ENCODE assay signal across 8 cellular contexts in genomic region chr12:92134638-92135274, GRCh38. TPM values are rescaled to one million over a fixed set of nuclear protein-coding genes. Genes with fewer than 3 reads are reported as not detected.
A peak's percentile ranks its signal among the peaks of the same experiment; 100 is the strongest.
DNase-seq lines count a peak whose midpoint lies in the region; ATAC-seq and TF ChIP-seq lines count a peak whose summit lies in the region.

No MANE protein-coding gene starts in this region.

- no peaks in the 10 kb centered on the region for H3K27me3 Mint-ChIP-seq in activated naive CD8-positive, alpha-beta T cell treated with anti-CD3 and anti-CD28 coated beads for 36 hours
- no peaks in the 10 kb centered on the region for H3K27me3 Mint-ChIP-seq in mesothelial cell of epicardium (ENCODE audit: low read depth)

- DNase-seq in AG08396 (ENCODE audit: low spot score) (peak; percentile 20), mesothelial cell of epicardium (ENCODE audit: low spot score in 2 of 2, unreplicated experiment in 2 of 2) (no peak), D341Med (ENCODE audit: low spot score) (no peak), NCI-H2107 (lab: John Stamatoyannopoulos, UW) (no peak)
- DNase-seq in activated naive CD8-positive, alpha-beta T cell treated with anti-CD3 and anti-CD28 coated beads for 36 hours: no peak

- TF ChIP-seq CTCF in mesothelial cell of epicardium (IDR thresholded peaks at IDR 0.05; ENCODE audit: unreplicated experiment): no peak

- peaks cover 62% of the 10 kb centered on the region for H3K36me3 Mint-ChIP-seq in activated naive CD8-positive, alpha-beta T cell treated with anti-CD3 and anti-CD28 coated beads for 36 hours
- H3K36me3 Mint-ChIP-seq in mesothelial cell of epicardium: peaks cover 3% of the 10 kb centered on the region

- H3K4me1 Mint-ChIP-seq in activated naive CD8-positive, alpha-beta T cell treated with anti-CD3 and anti-CD28 coated beads for 36 hours: peaks cover 86% of the 10 kb centered on the region
- peaks cover 74% of the 10 kb centered on the region for H3K4me1 Mint-ChIP-seq in mesothelial cell of epicardium

- H3K9me3 Mint-ChIP-seq in activated naive CD8-positive, alpha-beta T cell treated with anti-CD3 and anti-CD28 coated beads for 36 hours: no peaks in the 10 kb centered on the region
- no peaks in the 10 kb centered on the region for H3K9me3 Mint-ChIP-seq in mesothelial cell of epicardium

- ATAC-seq in HG02759 (IDR thresholded peaks at IDR 0.05; ENCODE audit: unreplicated experiment) (peak; percentile 21), GM21723 (IDR thresholded peaks at IDR 0.05; ENCODE audit: unreplicated experiment) (no peak), HG02623 (IDR thresholded peaks at IDR 0.05; ENCODE audit: unreplicated experiment) (no peak)

- H3K4me3 Mint-ChIP-seq in activated naive CD8-positive, alpha-beta T cell treated with anti-CD3 and anti-CD28 coated beads for 36 hours: peak overlapping the region; percentile 99
- no peak overlapping the region for H3K4me3 Mint-ChIP-seq in mesothelial cell of epicardium

- peak overlapping the region; percentile 96 for H3K27ac Mint-ChIP-seq in activated naive CD8-positive, alpha-beta T cell treated with anti-CD3 and anti-CD28 coated beads for 36 hours
- peak overlapping the region; percentile 52 for H3K27ac Mint-ChIP-seq in mesothelial cell of epicardium

RNA-seq across cellular contexts. Expression of gene BTG1, which starts 10.9 kb away (rescaled TPM):
- total RNA-seq in activated naive CD8-positive, alpha-beta T cell treated with anti-CD3 and anti-CD28 coated beads for 36 hours: 100 to 1,000 TPM; 147 to 153 TPM
- 68.1 to 71.5 TPM (median 71.0 TPM) in 3 replicates for total RNA-seq in mesothelial cell of epicardium
